8 cellular contexts compared by ENCODE assay signal in genomic region chr22:38180841-38181452, GRCh38. TPM values are rescaled to one million over a fixed set of nuclear protein-coding genes. Genes with fewer than 3 reads are reported as not detected.
A peak's percentile ranks its signal among the peaks of the same experiment; 100 is the strongest.
DNase-seq lines count a peak whose midpoint lies in the region; ATAC-seq and TF ChIP-seq lines count a peak whose summit lies in the region.

No MANE protein-coding gene starts in this region.

- H2AFZ ChIP-seq in ACC112 (ENCODE audit: low read length, unreplicated experiment) (peak overlapping the region; percentile 73), mesenchymal stem cell (ENCODE audit: low read depth, low read length) (no peak overlapping the region)

- H2BK5ac ChIP-seq in mesenchymal stem cell (ENCODE audit: low read depth, low read length, poor library complexity, severe bottlenecking), result peak overlapping the region; percentile 32

- peak overlapping the region; percentile 80 for H2BK15ac ChIP-seq in mesenchymal stem cell (ENCODE audit: low read depth, poor library complexity, severe bottlenecking)

- H3K36me3 ChIP-seq in ACC112 (ENCODE audit: insufficient read depth, low read length), result no peaks in the 10 kb centered on the region
- no peaks in the 10 kb centered on the region for H3K36me3 ChIP-seq in SK-N-MC (ENCODE audit: insufficient read depth, low read length)
- no peaks in the 10 kb centered on the region for H3K36me3 ChIP-seq in mesenchymal stem cell (ENCODE audit: control insufficient read depth in 1 of 2, insufficient read depth in 2 of 2, low read depth in 1 of 2, low read length in 2 of 2)
- H3K36me3 ChIP-seq in transverse colon, result no peaks in the 10 kb centered on the region

- H4K91ac ChIP-seq in mesenchymal stem cell (ENCODE audit: low read length), result peak overlapping the region; percentile 99

- in situ Hi-C loops in transverse colon (cut with MboI; ENCODE audit: low pct_ligation_motif_present in 1 of 4, low pct_unique_long_range_greater_than_20kb in 1 of 4, low sequenced_read_pairs in 3 of 4), result no loop called here

- H3K14ac ChIP-seq in mesenchymal stem cell (ENCODE audit: low read length in 2 of 2), result no peak overlapping the region

- WGBS in mesenchymal stem cell, result 71% methylated on average over 11 of the region's 14 CpGs
- WGBS in transverse colon (ENCODE audit: low coverage in 1 of 2), 2 donors, result 3 to 7% methylated on average over 10 to 14 of the region's 14 CpGs

- H3K23ac ChIP-seq in mesenchymal stem cell (ENCODE audit: low read length in 2 of 2), result peak overlapping the region in 1 of 2 experiments; percentile 46

- H2BK12ac ChIP-seq in mesenchymal stem cell (ENCODE audit: low read length in 2 of 2), result peak overlapping the region; percentile 99

- TF ChIP-seq EP300 in transverse colon (IDR thresholded peaks at IDR 0.05; ENCODE audit: low read depth), result no peak

- peak overlapping the region; percentile 79 to 99 for H3K4ac ChIP-seq in mesenchymal stem cell (ENCODE audit: low read depth in 1 of 2, low read length in 2 of 2)

- H3K27me3 ChIP-seq in ACC112 (ENCODE audit: insufficient read depth, low read length), result no peaks in the 10 kb centered on the region
- H3K27me3 ChIP-seq in mesenchymal stem cell (ENCODE audit: control insufficient read depth in 1 of 2, insufficient read depth in 1 of 2, low read length in 2 of 2), result no peaks in the 10 kb centered on the region
- no peaks in the 10 kb centered on the region for H3K27me3 ChIP-seq in transverse colon

- TF ChIP-seq CTCF in choroid plexus epithelial cell (conservative IDR thresholded peaks at IDR 0.05; ENCODE audit: low read depth, low read length) (no peak), transverse colon (IDR thresholded peaks at IDR 0.05) (no peak)

- peak overlapping the region; percentile 96 to 98 for H3K18ac ChIP-seq in mesenchymal stem cell (ENCODE audit: low read depth in 1 of 2, low read length in 2 of 2)

- no peaks in the 10 kb centered on the region for H3K9me3 ChIP-seq in SK-N-MC (ENCODE audit: low read depth, low read length)
- no peaks in the 10 kb centered on the region for H3K9me3 ChIP-seq in mesenchymal stem cell (ENCODE audit: control insufficient read depth, low read length)
- no peaks in the 10 kb centered on the region for H3K9me3 ChIP-seq in transverse colon

- H3K9ac ChIP-seq in SK-N-MC (ENCODE audit: insufficient read length), result peak overlapping the region; percentile 91
- peak overlapping the region; percentile 99 for H3K9ac ChIP-seq in mesenchymal stem cell (ENCODE audit: low read length)

- peaks cover 41% of the 10 kb centered on the region for H3K4me1 ChIP-seq in ACC112 (ENCODE audit: control insufficient read depth, insufficient read depth, low read length, unreplicated experiment)
- peaks cover 24% of the 10 kb centered on the region for H3K4me1 ChIP-seq in mesenchymal stem cell (ENCODE audit: control insufficient read depth, insufficient read depth, low read depth, low read length)
- H3K4me1 ChIP-seq in transverse colon, result peaks cover 22 to 52% (median 28%) of the 10 kb centered on the region in 4 donors

- H2BK120ac ChIP-seq in mesenchymal stem cell (ENCODE audit: low read depth, low read length), result peak overlapping the region; percentile 92

- H3K27ac ChIP-seq in ACC112 (ENCODE audit: low read depth, low read length), result peak overlapping the region; percentile 99
- peak overlapping the region; percentile 91 for H3K27ac ChIP-seq in SK-N-MC
- peak overlapping the region; percentile 48 for H3K27ac ChIP-seq in mesenchymal stem cell (ENCODE audit: low read length, poor library complexity, severe bottlenecking)
- H3K27ac ChIP-seq in transverse colon, result peak overlapping the region; percentile 88 to 96 (median 92)

- peak overlapping the region; percentile 34 for H2AK5ac ChIP-seq in mesenchymal stem cell (ENCODE audit: low read length, severe bottlenecking)

- intact Hi-C loops in transverse colon (cut with DNase I; ENCODE audit: low total_unique reads), result no loop called here

- H3K4me3 ChIP-seq in ACC112 (ENCODE audit: low read depth, low read length) (peak overlapping the region; percentile 81), SK-N-MC (peak overlapping the region; percentile 92), choroid plexus epithelial cell (ENCODE audit: low read depth, low read length) (peak overlapping the region; percentile 66), mesenchymal stem cell (ENCODE audit: insufficient read depth in 1 of 2, low read depth in 1 of 2, low read length in 2 of 2) (peak overlapping the region; percentile 53 to 90), transverse colon (peak overlapping the region; percentile 47 to 66 (median 59))

- DNase-seq in SK-N-MC (ENCODE audit: low read depth, low spot score) (no peak), choroid plexus epithelial cell (ENCODE audit: low read depth) (no peak), mesenchymal stem cell (no peak), transverse colon (peak; percentile 57)

- peak overlapping the region; percentile 96 for H4K8ac ChIP-seq in mesenchymal stem cell (ENCODE audit: low read length)

- H3K79me1 ChIP-seq in mesenchymal stem cell (replicated peaks; ENCODE audit: low read length, poor library complexity, severe bottlenecking), result peaks cover 8% of the 10 kb centered on the region

- no peaks in the 10 kb centered on the region for H3K79me2 ChIP-seq in ACC112 (ENCODE audit: control insufficient read depth, insufficient read depth, low read length, unreplicated experiment)

- peak; percentile 53 for TF ChIP-seq POLR2A in GM19099 (IDR thresholded peaks at IDR 0.05; ENCODE audit: extremely low read depth, insufficient read length, low read depth)
- no peak for TF ChIP-seq POLR2A in transverse colon (IDR thresholded peaks at IDR 0.05)

- ATAC-seq in GM18873 (IDR thresholded peaks at IDR 0.05; ENCODE audit: low FRiP score, unreplicated experiment) (no peak), HG02938 (IDR thresholded peaks at IDR 0.05; ENCODE audit: unreplicated experiment) (no peak)

- peak overlapping the region; percentile 68 for H3K4me2 ChIP-seq in mesenchymal stem cell (ENCODE audit: low read length, poor library complexity, severe bottlenecking)

RNA-seq across cellular contexts. Expression of gene PLA2G6, which starts 0.7 kb away (rescaled TPM):
- 3.7 TPM for polyA plus RNA-seq in mesenchymal stem cell (2013, experiment 1 of 2)
- 4.4 TPM for polyA plus RNA-seq in mesenchymal stem cell (2013, experiment 2 of 2)
- 100 to 1,000 TPM in 2 of 4 donors, 10 to 100 TPM in 2; 30.7 to 327 (median 72.3) TPM for total RNA-seq in transverse colon

RNA-seq across cellular contexts. Expression of gene MAFF, which starts 20.8 kb away (rescaled TPM):
- polyA plus RNA-seq in mesenchymal stem cell (2013, experiment 1 of 2), result 9.1 TPM
- 8.8 TPM for polyA plus RNA-seq in mesenchymal stem cell (2013, experiment 2 of 2)
- total RNA-seq in transverse colon, result 10 to 100 TPM in 3 of 4 donors, 1 to 10 TPM in 1; 3.8 to 30.3 (median 22.0) TPM

Comparison
In these comparisons a context has a peak if more than half of its experiments do, and no peak if none do; other contexts are left out.
1. H3K27ac ChIP-seq: peak in every context shown above with its lines; median percentile 99 in ACC112; 92 in transverse colon; 91 in SK-N-MC; 48 in mesenchymal stem cell.